8 cellular contexts compared by ENCODE assay signal in the genomic region with DNA sequence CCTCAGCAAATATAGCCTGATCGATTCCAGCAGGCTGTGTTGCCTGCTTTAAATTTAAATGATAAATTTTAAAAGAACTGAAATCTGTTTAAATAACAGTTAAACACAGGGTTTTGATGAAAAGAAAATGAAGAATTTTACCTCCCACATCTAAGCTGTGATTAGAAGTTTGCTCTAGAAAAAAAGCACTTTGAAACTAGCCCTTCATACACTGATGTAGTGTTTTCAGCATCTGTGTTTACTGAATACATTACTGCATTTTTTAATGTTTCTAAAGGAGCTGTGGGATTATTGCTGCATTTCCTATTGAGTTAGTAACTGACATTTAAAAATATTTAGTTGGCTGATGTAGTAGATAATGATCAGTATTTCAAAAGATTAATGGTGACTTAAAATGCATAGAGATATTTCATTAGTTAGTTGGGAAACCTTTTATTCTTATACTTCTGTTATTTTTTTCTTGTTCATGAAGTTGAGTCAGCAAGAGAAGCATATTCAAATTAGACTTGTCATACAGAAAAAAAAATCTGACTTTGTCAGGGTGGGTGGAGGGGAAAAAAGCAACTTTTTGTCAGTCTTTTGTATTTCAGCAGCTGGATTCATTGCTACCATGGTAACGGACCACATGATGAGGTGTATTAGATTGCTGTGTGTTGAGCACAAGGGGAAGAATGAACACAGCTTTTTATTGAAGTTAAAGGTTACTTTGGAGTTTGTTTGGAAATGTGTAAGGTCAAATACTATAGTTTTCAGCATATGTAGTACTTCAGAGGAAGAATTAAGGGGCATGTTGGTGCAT. TPM values are rescaled to one million over a fixed set of nuclear protein-coding genes. Genes with fewer than 3 reads are reported as not detected.
DNase-seq lines count a peak whose midpoint lies in the region; ATAC-seq and TF ChIP-seq lines count a peak whose summit lies in the region.

Gene DTNA (plus strand): TSS at position 668 of the 799 bp plus-strand sequence. CDS start 45,679 bp downstream, outside the sequence.

- H3K4me3 ChIP-seq in choroid plexus epithelial cell (ENCODE audit: low read depth, low read length) (peak within 1 kb of the TSS; percentile 59), testis (no peak within 1 kb of the TSS)

- H3K36me3 ChIP-seq in testis (ENCODE audit: low read depth, missing control alignments) = no peaks in the 10 kb centered on the region

- WGBS in testis, 2 donors = 64 to 67% methylated on average over 2 of the region's 2 CpGs

- H3K27ac ChIP-seq in testis = no peak within 1 kb of the TSS

- no peaks in the 10 kb centered on the region for H3K9me3 ChIP-seq in testis

- intact Hi-C loops in left colon (cut with DNase I, micrococcal nuclease) (no loop called here), testis (cut with DNase I; ENCODE audit: low total_unique reads) (no loop called here)

- no peak for TF ChIP-seq POLR2A in testis (IDR thresholded peaks at IDR 0.05)

- TF ChIP-seq CTCF in choroid plexus epithelial cell (conservative IDR thresholded peaks at IDR 0.05; ENCODE audit: low read depth, low read length) (no peak), testis (IDR thresholded peaks at IDR 0.05) (no peak)

- no peaks in the 10 kb centered on the region for H3K27me3 ChIP-seq in testis

- peaks cover 20% of the 10 kb centered on the region for H3K4me1 ChIP-seq in testis

- peak; percentile 70 for DNase-seq in COR-L47 (lab: John Stamatoyannopoulos, UW)
- DNase-seq in NCI-H2196 treated with DMSO at 0.1 percent for 48 hours (lab: John Stamatoyannopoulos, UW; ENCODE audit: unreplicated experiment) = peak; percentile 16
- peak; percentile 98 for DNase-seq in choroid plexus epithelial cell (ENCODE audit: low read depth)
- DNase-seq in left colon = no peak
- peak; percentile 51 for DNase-seq in testis
- no peak for DNase-seq in activated CD4-positive, alpha-beta T cell treated with anti-CD3 and anti-CD28 coated beads for 48 hours

- ATAC-seq in left colon (peak; percentile 79), HG02840 (IDR thresholded peaks at IDR 0.05; ENCODE audit: low FRiP score, unreplicated experiment) (no peak), GM21619 (IDR thresholded peaks at IDR 0.05; ENCODE audit: unreplicated experiment) (no peak)

RNA-seq across cellular contexts. Expression of gene DTNA, which starts in this region (rescaled TPM):
- total RNA-seq in left colon (1 to 10 TPM; 2.7 to 7.0 TPM), testis (10 to 100 TPM; 69.1 to 96.0 TPM)
- 18.9 TPM for polyA plus RNA-seq in testis (ENCODE audit: insufficient read depth, low read depth, low replicate concordance)

Comparison
In these comparisons a context has a peak if more than half of its experiments do, and no peak if none do; other contexts are left out.
1. RNA of gene DTNA (total RNA-seq): 69.1 to 96.0 TPM in testis; 2.7 to 7.0 TPM in left colon; every median in the first group is over 4 times any median in the second.
2. DNase-seq: peak in COR-L47 (single experiment), NCI-H2196 treated with DMSO at 0.1 percent for 48 hours (single experiment), choroid plexus epithelial cell (single experiment) and testis (single experiment); none in left colon (0 of 2) and activated CD4-positive, alpha-beta T cell treated with anti-CD3 and anti-CD28 coated beads for 48 hours (single experiment).